16 cellular contexts compared by ENCODE assay signal in the genomic region with DNA sequence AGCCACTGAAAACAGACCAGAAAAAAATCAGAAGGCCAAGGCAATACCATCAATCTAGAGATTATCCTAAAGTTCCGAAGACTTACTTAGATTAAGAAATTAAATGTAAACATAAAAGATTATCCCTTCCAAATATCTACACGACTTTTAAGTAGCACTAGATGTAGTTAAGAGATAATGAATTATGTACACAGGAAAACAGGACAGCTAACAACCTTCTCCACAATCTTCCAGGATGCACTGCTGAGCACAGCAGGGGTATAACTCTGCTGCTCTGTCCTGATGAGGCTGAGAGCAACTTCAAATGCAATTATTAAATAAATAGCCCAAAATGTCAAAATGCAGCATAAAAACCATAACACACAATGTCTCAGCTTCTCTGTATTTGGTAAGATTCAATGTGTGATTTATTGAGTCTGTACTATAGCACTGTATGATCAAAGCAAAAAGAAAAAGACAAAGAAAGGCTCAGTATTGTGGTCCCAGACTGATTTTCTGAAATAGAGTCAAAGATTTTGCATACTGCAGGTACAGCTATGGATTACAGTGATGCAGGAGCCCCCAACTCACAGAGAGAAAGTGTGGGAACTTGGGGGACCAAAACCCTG. TPM values are rescaled to one million over a fixed set of nuclear protein-coding genes. Genes with fewer than 3 reads are reported as not detected.
DNase-seq lines count a peak whose midpoint lies in the region; ATAC-seq lines count a peak whose summit lies in the region.
"Had no signal": no experiment of that assay in that cellular context is flagged by ENCODE, and none has a peak within 500 bp of the region (broad histone marks: within the 10 kb centered on the region; RNA-seq: fewer than 3 reads in every experiment).

No MANE protein-coding gene starts in this region.

- no peak overlapping the region for H3K27ac Mint-ChIP-seq in activated T-helper 17 cell treated with anti-CD3 and anti-CD28 coated beads, Interleukin-2, amount 50 U/mL, for 72 hours
- H3K27ac Mint-ChIP-seq: activated naive CD4-positive, alpha-beta T cell treated with anti-CD3 and anti-CD28 coated beads for 36 hours; stimulated activated memory B cell treated with anti-CD40 and anti-IgM and Interleukin-4, amounts not matched to agents 10 μg/mL and 1 μg/mL and 100 μg/mL, for 72 hours; T-cell had no signal

- H4K20me1 ChIP-seq in BLaER1 treated with 17β-estradiol and CSF1 and Interleukin-3, amounts not matched to agents 10 nM and 100 nM: no peaks in the 10 kb centered on the region

- no peak overlapping the region for H3K4me3 Mint-ChIP-seq in activated T-helper 17 cell treated with anti-CD3 and anti-CD28 coated beads, Interleukin-2, amount 50 U/mL, for 72 hours
- H3K4me3 Mint-ChIP-seq: activated naive CD4-positive, alpha-beta T cell treated with anti-CD3 and anti-CD28 coated beads for 36 hours; stimulated activated memory B cell treated with anti-CD40 and anti-IgM and Interleukin-4, amounts not matched to agents 10 μg/mL and 1 μg/mL and 100 μg/mL, for 72 hours; T-cell had no signal

- no peak overlapping the region for H3K9ac ChIP-seq in BLaER1 treated with 17β-estradiol and CSF1 and Interleukin-3, amounts not matched to agents 10 nM and 100 nM
- H3K9ac ChIP-seq in muscle layer of colon (ENCODE audit: low read length) (no peak overlapping the region), stomach smooth muscle (ENCODE audit: low read length in 2 of 2) (peak overlapping the region in 1 of 2 donors; percentile 57)

- H3K36me3 Mint-ChIP-seq in activated T-helper 17 cell treated with anti-CD3 and anti-CD28 coated beads, Interleukin-2, amount 50 U/mL, for 72 hours (ENCODE audit: low read depth): no peaks in the 10 kb centered on the region
- H3K36me3 Mint-ChIP-seq: stimulated activated memory B cell treated with anti-CD40 and anti-IgM and Interleukin-4, amounts not matched to agents 10 μg/mL and 1 μg/mL and 100 μg/mL, for 72 hours; T-cell had no signal

- H3K9me3 ChIP-seq in BLaER1 treated with 17β-estradiol and CSF1 and Interleukin-3, amounts not matched to agents 10 nM and 100 nM (replicated peaks in 1 of 11): no peaks in the 10 kb centered on the region
- no peaks in the 10 kb centered on the region for H3K9me3 ChIP-seq in muscle layer of colon (ENCODE audit: low read length)
- no peaks in the 10 kb centered on the region for H3K9me3 ChIP-seq in stomach smooth muscle (ENCODE audit: control insufficient read depth in 2 of 2, low read length in 2 of 2)

- H3K4me2 ChIP-seq in BLaER1 treated with 17β-estradiol and CSF1 and Interleukin-3, amounts not matched to agents 10 nM and 100 nM: peak overlapping the region in 8 of 11 experiments; percentile 52 to 81 (median 75); a peak in 11 of 22 replicates

- no peak for ATAC-seq in activated T-helper 17 cell treated with anti-CD3 and anti-CD28 coated beads, Interleukin-2, amount 50 U/mL, for 72 hours (replicated peaks)
- ATAC-seq: stimulated activated memory B cell treated with anti-CD40 and anti-IgM and Interleukin-4, amounts not matched to agents 10 μg/mL and 1 μg/mL and 100 μg/mL, for 72 hours; T-cell had no signal

- H3K4me3 ChIP-seq in BLaER1 treated with 17β-estradiol and CSF1 and Interleukin-3, amounts not matched to agents 10 nM and 100 nM: no peak overlapping the region
- no peak overlapping the region for H3K4me3 ChIP-seq in muscle layer of colon (ENCODE audit: low read depth in 1 of 2, low read length in 2 of 2)
- no peak overlapping the region for H3K4me3 ChIP-seq in stomach smooth muscle (ENCODE audit: low read length in 2 of 2)

- DNase-seq in KBM-7 (no peak), LoVo (ENCODE audit: low spot score) (no peak)
- no peak for DNase-seq in activated effector memory CD4-positive, alpha-beta T cell treated with Interleukin-2 at 50 U/mL for 16 hours
- DNase-seq: activated CD4-positive, alpha-beta T cell treated with anti-CD3 and anti-CD28 coated beads, Interleukin-2, amount 50 U/mL, for 4 hours; activated naive CD4-positive, alpha-beta T cell treated with anti-CD3 and anti-CD28 coated beads for 36 hours; AML-193; NCI-H1048; NCI-H524 treated with DMSO at 0.1 percent for 48 hours; T-cell had no signal

- H3K4me1 Mint-ChIP-seq in activated T-helper 17 cell treated with anti-CD3 and anti-CD28 coated beads, Interleukin-2, amount 50 U/mL, for 72 hours: no peaks in the 10 kb centered on the region
- H3K4me1 Mint-ChIP-seq: stimulated activated memory B cell treated with anti-CD40 and anti-IgM and Interleukin-4, amounts not matched to agents 10 μg/mL and 1 μg/mL and 100 μg/mL, for 72 hours; T-cell had no signal

- peaks cover 12 to 33% (median 23%) of the 10 kb centered on the region in 10 experiments for H3K4me1 ChIP-seq in BLaER1 treated with 17β-estradiol and CSF1 and Interleukin-3, amounts not matched to agents 10 nM and 100 nM
- H3K4me1 ChIP-seq in muscle layer of colon (ENCODE audit: insufficient read depth, low read length) (peaks cover 63% of the 10 kb centered on the region), stomach smooth muscle (ENCODE audit: control insufficient read depth, insufficient read depth, low read length) (peaks cover 34% of the 10 kb centered on the region)

- in situ Hi-C loops in KBM-7 (cut with MboI; ENCODE audit: low pct_unique_long_range_greater_than_20kb, low sequenced_read_pairs): no loop called here

- peaks cover 10% of the 10 kb centered on the region for H3K27me3 Mint-ChIP-seq in activated T-helper 17 cell treated with anti-CD3 and anti-CD28 coated beads, Interleukin-2, amount 50 U/mL, for 72 hours
- H3K27me3 Mint-ChIP-seq: stimulated activated memory B cell treated with anti-CD40 and anti-IgM and Interleukin-4, amounts not matched to agents 10 μg/mL and 1 μg/mL and 100 μg/mL, for 72 hours had no signal

- H3K27me3 ChIP-seq in BLaER1 treated with 17β-estradiol and CSF1 and Interleukin-3, amounts not matched to agents 10 nM and 100 nM: no peaks in the 10 kb centered on the region
- H3K27me3 ChIP-seq in muscle layer of colon (ENCODE audit: control insufficient read depth in 1 of 2, insufficient read depth in 2 of 2, low read length in 2 of 2) (no peaks in the 10 kb centered on the region), stomach smooth muscle (ENCODE audit: control insufficient read depth in 1 of 2, insufficient read depth in 2 of 2, low read length in 2 of 2) (no peaks in the 10 kb centered on the region)

- H3K9me3 Mint-ChIP-seq in activated T-helper 17 cell treated with anti-CD3 and anti-CD28 coated beads, Interleukin-2, amount 50 U/mL, for 72 hours: peaks cover 4% of the 10 kb centered on the region

- H3K27ac ChIP-seq in BLaER1 treated with 17β-estradiol and CSF1 and Interleukin-3, amounts not matched to agents 10 nM and 100 nM: peak overlapping the region in 3 of 11 experiments; percentile 21 to 32 (median 28); a peak in 3 of 22 replicates
- H3K27ac ChIP-seq in angular gyrus (ENCODE audit: low read depth, low read length) (peak overlapping the region; percentile 69), muscle layer of colon (ENCODE audit: low read depth, low read length) (peak overlapping the region; percentile 53), stomach smooth muscle (ENCODE audit: low read length) (peak overlapping the region; percentile 70)
- H3K27ac ChIP-seq: epithelial cell of prostate had no signal

- H3K36me3 ChIP-seq in BLaER1 treated with 17β-estradiol and CSF1 and Interleukin-3, amounts not matched to agents 10 nM and 100 nM: no peaks in the 10 kb centered on the region
- H3K36me3 ChIP-seq in muscle layer of colon (ENCODE audit: insufficient read depth, low read length): no peaks in the 10 kb centered on the region
- no peaks in the 10 kb centered on the region for H3K36me3 ChIP-seq in stomach smooth muscle (ENCODE audit: control insufficient read depth in 2 of 2, insufficient read depth in 2 of 2, low read length in 2 of 2)

RNA-seq across cellular contexts. Expression of gene TMTC1, which starts 56.9 kb away (rescaled TPM):
- not detected for total RNA-seq in activated T-helper 17 cell treated with anti-CD3 and anti-CD28 coated beads, Interleukin-2, amount 50 U/mL, for 72 hours
- total RNA-seq: activated naive CD4-positive, alpha-beta T cell treated with anti-CD3 and anti-CD28 coated beads for 36 hours had no signal
